ENCODE assay signal across 20 cellular contexts in the genomic region with DNA sequence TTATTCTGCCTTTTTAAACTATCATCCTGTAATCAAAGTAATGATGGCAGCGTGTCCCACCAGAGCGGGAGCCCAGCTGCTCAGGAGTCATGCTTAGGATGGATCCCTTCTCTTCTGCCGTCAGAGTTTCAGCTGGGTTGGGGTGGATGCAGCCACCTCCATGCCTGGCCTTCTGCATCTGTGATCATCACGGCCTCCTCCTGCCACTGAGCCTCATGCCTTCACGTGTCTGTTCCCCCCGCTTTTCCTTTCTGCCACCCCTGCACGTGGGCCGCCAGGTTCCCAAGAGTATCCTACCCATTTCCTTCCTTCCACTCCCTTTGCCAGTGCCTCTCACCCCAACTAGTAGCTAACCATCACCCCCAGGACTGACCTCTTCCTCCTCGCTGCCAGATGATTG.
"Had no signal": no experiment of that assay in that cellular context is flagged by ENCODE, and none has a peak within 500 bp of the region (broad histone marks: within the 10 kb centered on the region; RNA-seq: fewer than 3 reads in every experiment).

No MANE protein-coding gene starts in this region.

- H3K27ac ChIP-seq: KMS-11 had no signal

- H3K9ac ChIP-seq: KMS-11, SK-N-SH had no signal

- H3K9me3 ChIP-seq: SK-N-SH had no signal

- DNase-seq: Kasumi-1, NCI-H1092, NCI-H1105 treated with DMSO at 0.1 percent for 48 hours, NCI-H1436, NCI-H187, NCI-H2029, NCI-H2081 treated with DMSO at 0.1 percent for 48 hours, NCI-H2171, NCI-H226, NCI-H446, NCI-H510A, NCI-H524 treated with DMSO at 0.1 percent for 48 hours, NCI-H69, NCI-H774, RPMI8226, SHP77, SK-N-SH had no signal

- H3K4me3 Mint-ChIP-seq: IgD-negative memory B cell had no signal

- H3K4me3 ChIP-seq: K562 had no signal

- ATAC-seq: K562 had no signal
